In the genomic region with DNA sequence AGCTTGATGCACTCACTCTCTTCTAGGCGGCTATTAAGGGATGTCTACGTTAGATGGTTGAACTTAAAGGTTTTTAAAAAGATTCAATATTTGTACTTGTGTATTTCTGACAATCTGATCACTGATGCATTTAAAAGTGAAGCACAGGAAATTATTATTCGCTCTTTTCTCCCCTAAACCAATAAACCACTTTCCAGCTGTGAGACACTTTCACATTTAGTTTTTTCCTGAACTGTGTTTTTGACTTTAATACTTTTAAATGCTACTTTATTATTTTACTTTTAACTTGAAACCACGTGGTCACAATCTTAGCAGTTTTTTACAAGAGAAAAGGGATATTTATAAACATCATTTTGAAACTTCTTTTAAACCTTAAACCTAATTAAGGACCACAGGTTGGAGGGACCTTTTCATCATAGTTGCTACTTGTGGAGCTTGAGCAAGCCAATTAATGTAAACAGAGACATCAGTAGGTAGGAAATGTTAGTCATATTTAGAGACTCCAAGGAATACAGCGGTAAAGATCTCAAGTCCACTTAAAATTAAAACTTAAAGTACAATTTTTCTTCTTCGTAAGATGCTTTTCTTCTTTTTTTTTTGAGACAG, we compare ENCODE assay signal across 1 cellular context.
TF ChIP-seq lines count a peak whose summit lies in the region.

No MANE protein-coding gene starts in this region.

TF ChIP-seq in IMR-90, 13 proteins besides CTCF, POLR2A, EP300 and RAD21:
- TF ChIP-seq RCOR1 (IDR thresholded peaks at IDR 0.05; ENCODE audit: insufficient replicate concordance, low read length) (no peak), CEBPB (IDR thresholded peaks at IDR 0.05; ENCODE audit: low read depth, low read length) (no peak), MAFK (IDR thresholded peaks at IDR 0.05; ENCODE audit: low read depth, low read length) (no peak), MAZ (IDR thresholded peaks at IDR 0.05; ENCODE audit: borderline replicate concordance, low read depth, low read length) (no peak), BHLHE40 (IDR thresholded peaks at IDR 0.05; ENCODE audit: low read depth, low read length) (no peak), CHD1 (IDR thresholded peaks at IDR 0.05; ENCODE audit: low read depth, low read length) (no peak), MXI1 (IDR thresholded peaks at IDR 0.05; ENCODE audit: borderline replicate concordance, low read depth, low read length) (no peak), FOS (IDR thresholded peaks at IDR 0.05; ENCODE audit: low read depth, low read length) (no peak), NFE2L2 (IDR thresholded peaks at IDR 0.05; ENCODE audit: low read depth, low read length) (no peak), SMC3 (IDR thresholded peaks at IDR 0.05; ENCODE audit: low read depth, low read length) (no peak), RFX5 (IDR thresholded peaks at IDR 0.05; ENCODE audit: low read depth, low read length) (no peak)
- TF ChIP-seq, protein P1, sequence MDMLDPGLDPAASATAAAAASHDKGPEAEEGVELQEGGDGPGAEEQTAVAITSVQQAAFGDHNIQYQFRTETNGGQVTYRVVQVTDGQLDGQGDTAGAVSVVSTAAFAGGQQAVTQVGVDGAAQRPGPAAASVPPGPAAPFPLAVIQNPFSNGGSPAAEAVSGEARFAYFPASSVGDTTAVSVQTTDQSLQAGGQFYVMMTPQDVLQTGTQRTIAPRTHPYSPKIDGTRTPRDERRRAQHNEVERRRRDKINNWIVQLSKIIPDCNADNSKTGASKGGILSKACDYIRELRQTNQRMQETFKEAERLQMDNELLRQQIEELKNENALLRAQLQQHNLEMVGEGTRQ (IDR thresholded peaks at IDR 0.05; ENCODE audit: low read depth, low read length), result no peak
- TF ChIP-seq, protein P2, sequence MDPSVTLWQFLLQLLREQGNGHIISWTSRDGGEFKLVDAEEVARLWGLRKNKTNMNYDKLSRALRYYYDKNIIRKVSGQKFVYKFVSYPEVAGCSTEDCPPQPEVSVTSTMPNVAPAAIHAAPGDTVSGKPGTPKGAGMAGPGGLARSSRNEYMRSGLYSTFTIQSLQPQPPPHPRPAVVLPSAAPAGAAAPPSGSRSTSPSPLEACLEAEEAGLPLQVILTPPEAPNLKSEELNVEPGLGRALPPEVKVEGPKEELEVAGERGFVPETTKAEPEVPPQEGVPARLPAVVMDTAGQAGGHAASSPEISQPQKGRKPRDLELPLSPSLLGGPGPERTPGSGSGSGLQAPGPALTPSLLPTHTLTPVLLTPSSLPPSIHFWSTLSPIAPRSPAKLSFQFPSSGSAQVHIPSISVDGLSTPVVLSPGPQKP (IDR thresholded peaks at IDR 0.05; ENCODE audit: borderline replicate concordance, low read depth, low read length), result no peak
